1 cellular context compared by ENCODE assay signal in genomic region chr3:74267583-74268184, GRCh38.
TF ChIP-seq lines count a peak whose summit lies in the region.

No MANE protein-coding gene starts in this region.

TF ChIP-seq in H1, 55 proteins besides CTCF, POLR2A, EP300 and RAD21 (continued from another document):
- TF ChIP-seq CHD7 (IDR thresholded peaks at IDR 0.05; ENCODE audit: insufficient replicate concordance, low read length): no peak
